Comparison of ENCODE assay signal across 12 cellular contexts in genomic region chr1:30868833-30869435, GRCh38. TPM values are rescaled to one million over a fixed set of nuclear protein-coding genes. Genes with fewer than 3 reads are reported as not detected.
DNase-seq lines count a peak whose midpoint lies in the region; ATAC-seq, FAIRE-seq and TF ChIP-seq lines count a peak whose summit lies in the region.
"Had no signal": no experiment of that assay in that cellular context is flagged by ENCODE, and none has a peak within 500 bp of the region (broad histone marks: within the 10 kb centered on the region; RNA-seq: fewer than 3 reads in every experiment).

No MANE protein-coding gene starts in this region.

- no peaks in the 10 kb centered on the region for H3K9me3 Mint-ChIP-seq in natural killer cell
- H3K9me3 Mint-ChIP-seq: dendritic cell treated with granulocyte-macrophage colony-stimulating factor and Interleukin-4, amounts not matched to agents 40 ng/mL and 50 ng/mL, for 4 days had no signal

- no peaks in the 10 kb centered on the region for H3K4me1 ChIP-seq in mesenchymal stem cell (ENCODE audit: control insufficient read depth, insufficient read depth, low read depth, low read length)
- H3K4me1 ChIP-seq: thyroid gland had no signal

- H2BK15ac ChIP-seq in mesenchymal stem cell (ENCODE audit: low read depth, poor library complexity, severe bottlenecking), result no peak overlapping the region

- H3K27ac Mint-ChIP-seq in natural killer cell, result peak overlapping the region in 1 of 2 donors; percentile 34
- H3K27ac Mint-ChIP-seq: dendritic cell treated with granulocyte-macrophage colony-stimulating factor and Interleukin-4, amounts not matched to agents 40 ng/mL and 50 ng/mL, for 4 days had no signal

- H2BK5ac ChIP-seq in mesenchymal stem cell (ENCODE audit: low read depth, low read length, poor library complexity, severe bottlenecking), result no peak overlapping the region

- H3K4me3 Mint-ChIP-seq in natural killer cell, result peak overlapping the region; percentile 3
- H3K4me3 Mint-ChIP-seq: dendritic cell treated with granulocyte-macrophage colony-stimulating factor and Interleukin-4, amounts not matched to agents 40 ng/mL and 50 ng/mL, for 4 days had no signal

- peaks cover 2% of the 10 kb centered on the region for H3K79me1 ChIP-seq in mesenchymal stem cell (replicated peaks; ENCODE audit: low read length, poor library complexity, severe bottlenecking)

- H3K27ac ChIP-seq in RWPE1, result no peak overlapping the region
- no peak overlapping the region for H3K27ac ChIP-seq in mesenchymal stem cell (ENCODE audit: low read length, poor library complexity, severe bottlenecking)
- H3K27ac ChIP-seq: KMS-11, thyroid gland had no signal

- H3K9me3 ChIP-seq in mesenchymal stem cell (ENCODE audit: control insufficient read depth, low read length), result peaks cover 22% of the 10 kb centered on the region
- H3K9me3 ChIP-seq: thyroid gland had no signal

- intact Hi-C loops in natural killer cell (cut with micrococcal nuclease), result loop anchor here (10.0 kb wide), 1 partner anchor 56 kb away; no protein-coding TSS in a partner anchor

- CTCF ChIA-PET in RWPE1 (lab: Yijun Ruan, JAX), result no interaction called here

- peak; percentile 82 for FAIRE-seq in GM12892 (lab: Jason Lieb, UNC)

- H3K36me3 Mint-ChIP-seq in natural killer cell, result no peaks in the 10 kb centered on the region

- H3K4me3 ChIP-seq in mesenchymal stem cell (ENCODE audit: insufficient read depth in 1 of 2, low read depth in 1 of 2, low read length in 2 of 2), result no peak overlapping the region
- H3K4me3 ChIP-seq: thyroid gland had no signal

- TF ChIP-seq CTCF in natural killer cell (IDR thresholded peaks at IDR 0.05), result no peak
- no peak for TF ChIP-seq CTCF in RWPE1 (conservative IDR thresholded peaks at IDR 0.05; ENCODE audit: low read depth)

- H3K27me3 Mint-ChIP-seq in natural killer cell (ENCODE audit: low read depth in 2 of 2), result peaks cover 46 to 48% of the 10 kb centered on the region in 2 donors

- H3K23ac ChIP-seq in mesenchymal stem cell (ENCODE audit: low read length in 2 of 2), result no peak overlapping the region

- H4K91ac ChIP-seq in mesenchymal stem cell (ENCODE audit: low read length), result no peak overlapping the region

- peaks cover 6 to 11% of the 10 kb centered on the region in 2 donors for H3K4me1 Mint-ChIP-seq in natural killer cell

- peaks cover 22 to 37% of the 10 kb centered on the region in 2 experiments for H3K36me3 ChIP-seq in mesenchymal stem cell (ENCODE audit: control insufficient read depth in 1 of 2, insufficient read depth in 2 of 2, low read depth in 1 of 2, low read length in 2 of 2)

- no peak for TF ChIP-seq POLR2A in GM12892 (IDR thresholded peaks at IDR 0.05; ENCODE audit: low read depth, low read length)

- H4K8ac ChIP-seq in mesenchymal stem cell (ENCODE audit: low read length), result no peak overlapping the region

- no peak overlapping the region for H3K14ac ChIP-seq in mesenchymal stem cell (ENCODE audit: low read length in 2 of 2)

- DNase-seq in GM12892 (ENCODE audit: insufficient read length), result peak; percentile 48
- peak; percentile 52 for DNase-seq in OCI-M1 (lab: John Stamatoyannopoulos, UW)
- DNase-seq in natural killer cell, result peak; percentile 22
- DNase-seq in SK-N-DZ (ENCODE audit: low spot score), result no peak
- no peak for DNase-seq in RWPE1 (ENCODE audit: low spot score)
- no peak for DNase-seq in mesenchymal stem cell
- DNase-seq: activated CD4-positive, alpha-beta T cell treated with anti-CD3 and anti-CD28 coated beads, Interleukin-2, amount 50 U/mL, for 1 hour; NCI-H1930; thyroid gland had no signal

- H2BK120ac ChIP-seq in mesenchymal stem cell (ENCODE audit: low read depth, low read length), result no peak overlapping the region

- H2BK12ac ChIP-seq in mesenchymal stem cell (ENCODE audit: low read length in 2 of 2), result no peak overlapping the region

- no peak overlapping the region for H3K18ac ChIP-seq in mesenchymal stem cell (ENCODE audit: low read depth in 1 of 2, low read length in 2 of 2)

- H2AFZ ChIP-seq in mesenchymal stem cell (ENCODE audit: low read depth, low read length), result no peak overlapping the region

- no peak overlapping the region for H3K4ac ChIP-seq in mesenchymal stem cell (ENCODE audit: low read depth in 1 of 2, low read length in 2 of 2)

- H3K27me3 ChIP-seq in mesenchymal stem cell (ENCODE audit: control insufficient read depth in 1 of 2, insufficient read depth in 1 of 2, low read length in 2 of 2), result peaks cover 0 to 8% of the 10 kb centered on the region in 2 experiments
- H3K27me3 ChIP-seq: thyroid gland had no signal

- H3K4me2 ChIP-seq in mesenchymal stem cell (ENCODE audit: low read length, poor library complexity, severe bottlenecking), result no peak overlapping the region
- H3K4me2 ChIP-seq: KMS-11 had no signal

- POLR2A ChIA-PET in RWPE1 (lab: Yijun Ruan, JAX; ENCODE audit: low non-redundant PET), result no interaction called here

- 97% methylated on average over 13 of the region's 13 CpGs for WGBS in mesenchymal stem cell

- ATAC-seq in GM21381 (IDR thresholded peaks at IDR 0.05; ENCODE audit: unreplicated experiment) (peak; percentile 54), natural killer cell (peak in 1 of 3 donors; percentile 85)

- H3K9ac ChIP-seq in mesenchymal stem cell (ENCODE audit: low read length), result no peak overlapping the region
- H3K9ac ChIP-seq: KMS-11 had no signal

- H2AK5ac ChIP-seq in mesenchymal stem cell (ENCODE audit: low read length, severe bottlenecking), result no peak overlapping the region

RNA-seq across cellular contexts. Expression of gene SDC3, which starts 39.6 kb away (rescaled TPM):
- 0.28 TPM for polyA plus RNA-seq in GM12892 (2012; ENCODE audit: missing spikeins)
- under 1 TPM in 2 of 3 donors, not detected in 1; 0.33 to 0.63 TPM for total RNA-seq in natural killer cell
- 11.0 and 14.5 TPM in 2 replicates for polyA plus RNA-seq in SK-N-DZ (2014; cell fraction: cytosol; rRNA removed)
- 9.0 and 9.3 TPM in 2 replicates for polyA plus RNA-seq in SK-N-DZ (2014; cell fraction: nucleus; rRNA removed)
- polyA plus RNA-seq in mesenchymal stem cell (2013, experiment 1 of 2), result 102 TPM
- 102 TPM for polyA plus RNA-seq in mesenchymal stem cell (2013, experiment 2 of 2)

Comparison
In these comparisons a context has a peak if more than half of its experiments do, and no peak if none do; other contexts are left out.
1. DNase-seq: peak in GM12892 (single experiment), OCI-M1 (single experiment) and natural killer cell (single experiment); none in SK-N-DZ (single experiment), RWPE1 (single experiment) and mesenchymal stem cell (single experiment).